In the genomic region with DNA sequence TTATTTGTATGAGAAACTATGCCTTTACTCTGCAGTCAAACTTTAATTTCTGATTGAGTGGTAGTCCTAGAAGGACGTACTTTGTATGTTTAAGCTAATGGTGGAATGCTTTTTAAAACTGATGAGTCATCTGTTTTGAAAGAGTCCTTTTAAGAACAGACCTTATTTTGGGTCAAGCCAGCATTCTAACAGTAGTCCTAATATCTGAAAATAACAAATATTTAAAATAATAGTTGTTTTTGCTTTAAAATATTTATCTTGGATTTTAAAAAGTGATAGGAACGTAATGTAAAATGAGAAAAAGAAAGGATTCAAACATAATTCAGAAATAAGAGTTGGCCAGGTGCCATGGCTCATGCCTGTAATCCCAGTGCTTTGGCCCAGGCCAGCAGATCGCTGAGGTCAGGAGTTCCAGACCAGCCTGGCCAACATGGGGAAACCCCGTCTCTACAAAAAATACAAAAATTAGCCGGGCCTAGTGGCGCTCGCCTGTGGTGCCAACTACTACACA, we compare ENCODE assay signal across 1 cellular context.
TF ChIP-seq lines count a peak whose summit lies in the region.

No MANE protein-coding gene starts in this region.

TF ChIP-seq in GM12878, 131 proteins besides CTCF, POLR2A, EP300 and RAD21 (continued from another document):
- TF ChIP-seq, protein P1, sequence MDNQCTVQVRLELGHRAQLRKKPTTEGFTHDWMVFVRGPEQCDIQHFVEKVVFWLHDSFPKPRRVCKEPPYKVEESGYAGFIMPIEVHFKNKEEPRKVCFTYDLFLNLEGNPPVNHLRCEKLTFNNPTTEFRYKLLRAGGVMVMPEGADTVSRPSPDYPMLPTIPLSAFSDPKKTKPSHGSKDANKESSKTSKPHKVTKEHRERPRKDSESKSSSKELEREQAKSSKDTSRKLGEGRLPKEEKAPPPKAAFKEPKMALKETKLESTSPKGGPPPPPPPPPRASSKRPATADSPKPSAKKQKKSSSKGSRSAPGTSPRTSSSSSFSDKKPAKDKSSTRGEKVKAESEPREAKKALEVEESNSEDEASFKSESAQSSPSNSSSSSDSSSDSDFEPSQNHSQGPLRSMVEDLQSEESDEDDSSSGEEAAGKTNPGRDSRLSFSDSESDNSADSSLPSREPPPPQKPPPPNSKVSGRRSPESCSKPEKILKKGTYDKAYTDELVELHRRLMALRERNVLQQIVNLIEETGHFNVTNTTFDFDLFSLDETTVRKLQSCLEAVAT (IDR thresholded peaks at IDR 0.05): no peak
- TF ChIP-seq SMC3 (IDR thresholded peaks at IDR 0.05; ENCODE audit: borderline replicate concordance, low read length) (no peak), HDAC6 (IDR thresholded peaks at IDR 0.05; ENCODE audit: unreplicated experiment) (no peak), KAT2A (conservative IDR thresholded peaks at IDR 0.05; ENCODE audit: control insufficient read depth, low read depth, low read length) (no peak), POLR2AphosphoS2 (IDR thresholded peaks at IDR 0.05; ENCODE audit: low read depth, low read length) (no peak), NR2F1 (conservative IDR thresholded peaks at IDR 0.05) (no peak)
